In genomic region chr10:115092555-115093285, GRCh38 we compare ENCODE assay signal across 8 cellular contexts.
DNase-seq lines count a peak whose midpoint lies in the region; ATAC-seq and TF ChIP-seq lines count a peak whose summit lies in the region.

No MANE protein-coding gene starts in this region.

- ATAC-seq in GM19455 (IDR thresholded peaks at IDR 0.05; ENCODE audit: unreplicated experiment) (peak; percentile 78), HG03457 (IDR thresholded peaks at IDR 0.05; ENCODE audit: unreplicated experiment) (peak; percentile 60)
- peak; percentile 62 to 74 for ATAC-seq in stimulated activated naive B cell treated with anti-CD40 and anti-IgM and Interleukin-4, amounts not matched to agents 10 μg/mL and 1 μg/mL and 100 μg/mL, for 72 hours (replicated peaks)

- no peaks in the 10 kb centered on the region for H3K79me2 ChIP-seq in SU-DHL-6 (ENCODE audit: insufficient read depth, low read length)

- H3K9me3 Mint-ChIP-seq in stimulated activated naive B cell treated with anti-CD40 and anti-IgM and Interleukin-4, amounts not matched to agents 10 μg/mL and 1 μg/mL and 100 μg/mL, for 72 hours: peaks cover 2 to 3% of the 10 kb centered on the region in 2 donors

- H2AFZ ChIP-seq in SU-DHL-6 (ENCODE audit: low read depth, low read length, severe bottlenecking): peak overlapping the region; percentile 14

- H3K27me3 Mint-ChIP-seq in stimulated activated naive B cell treated with anti-CD40 and anti-IgM and Interleukin-4, amounts not matched to agents 10 μg/mL and 1 μg/mL and 100 μg/mL, for 72 hours: peaks cover 20 to 50% of the 10 kb centered on the region in 2 donors

- H3K9me3 ChIP-seq in SU-DHL-6 (ENCODE audit: insufficient read depth, low read length): no peaks in the 10 kb centered on the region

- H4K20me1 ChIP-seq in SU-DHL-6 (ENCODE audit: low read depth, low read length): no peaks in the 10 kb centered on the region

- H3K27ac Mint-ChIP-seq in stimulated activated naive B cell treated with anti-CD40 and anti-IgM and Interleukin-4, amounts not matched to agents 10 μg/mL and 1 μg/mL and 100 μg/mL, for 72 hours: no peak overlapping the region

- DNase-seq in DMS114 treated with DMSO at 0.1 percent for 48 hours (lab: John Stamatoyannopoulos, UW; ENCODE audit: unreplicated experiment) (peak; percentile 30), left kidney (ENCODE audit: low read depth, low spot score) (peak; percentile 90), NCI-H128 (lab: John Stamatoyannopoulos, UW; ENCODE audit: unreplicated experiment) (no peak)
- DNase-seq in stimulated activated naive B cell treated with anti-CD40 and anti-IgM and Interleukin-4, amounts not matched to agents 10 μg/mL and 1 μg/mL and 100 μg/mL, for 72 hours: peak; percentile 13

- H3K27ac ChIP-seq in SU-DHL-6 (ENCODE audit: low read depth, low read length) (no peak overlapping the region), cingulate gyrus (ENCODE audit: low read depth, low read length) (peak overlapping the region; percentile 69)

- peak overlapping the region; percentile 62 for H3K9ac ChIP-seq in SU-DHL-6 (ENCODE audit: low read length)

- H3K9me2 ChIP-seq in SU-DHL-6 (replicated peaks; ENCODE audit: insufficient read depth, low read length): no peaks in the 10 kb centered on the region

- H3K4me3 ChIP-seq in SU-DHL-6 (ENCODE audit: insufficient read depth, low read length, poor library complexity, severe bottlenecking): peak overlapping the region; percentile 53

- peak overlapping the region; percentile 78 to 81 for H3K4me3 Mint-ChIP-seq in stimulated activated naive B cell treated with anti-CD40 and anti-IgM and Interleukin-4, amounts not matched to agents 10 μg/mL and 1 μg/mL and 100 μg/mL, for 72 hours

- H3K36me3 ChIP-seq in SU-DHL-6 (ENCODE audit: low read length): no peaks in the 10 kb centered on the region

- H3K27me3 ChIP-seq in SU-DHL-6 (ENCODE audit: low read length): no peaks in the 10 kb centered on the region

- H3F3A ChIP-seq in SU-DHL-6 (ENCODE audit: insufficient read depth): peaks cover 7% of the 10 kb centered on the region; the same call in 1 of the 2 replicates

- peak overlapping the region; percentile 45 for H3K4me2 ChIP-seq in SU-DHL-6 (ENCODE audit: low read depth, low read length, poor library complexity, severe bottlenecking)

- no peak for TF ChIP-seq CTCF in SU-DHL-6 (IDR thresholded peaks at IDR 0.05; ENCODE audit: insufficient read depth, low read length, poor library complexity, severe bottlenecking)

- H3K36me3 Mint-ChIP-seq in stimulated activated naive B cell treated with anti-CD40 and anti-IgM and Interleukin-4, amounts not matched to agents 10 μg/mL and 1 μg/mL and 100 μg/mL, for 72 hours: peaks cover 0 to 2% of the 10 kb centered on the region in 2 donors

- H3K4me1 Mint-ChIP-seq in stimulated activated naive B cell treated with anti-CD40 and anti-IgM and Interleukin-4, amounts not matched to agents 10 μg/mL and 1 μg/mL and 100 μg/mL, for 72 hours: peaks cover 4 to 16% of the 10 kb centered on the region in 2 donors
